18 cellular contexts compared by ENCODE assay signal in the genomic region with DNA sequence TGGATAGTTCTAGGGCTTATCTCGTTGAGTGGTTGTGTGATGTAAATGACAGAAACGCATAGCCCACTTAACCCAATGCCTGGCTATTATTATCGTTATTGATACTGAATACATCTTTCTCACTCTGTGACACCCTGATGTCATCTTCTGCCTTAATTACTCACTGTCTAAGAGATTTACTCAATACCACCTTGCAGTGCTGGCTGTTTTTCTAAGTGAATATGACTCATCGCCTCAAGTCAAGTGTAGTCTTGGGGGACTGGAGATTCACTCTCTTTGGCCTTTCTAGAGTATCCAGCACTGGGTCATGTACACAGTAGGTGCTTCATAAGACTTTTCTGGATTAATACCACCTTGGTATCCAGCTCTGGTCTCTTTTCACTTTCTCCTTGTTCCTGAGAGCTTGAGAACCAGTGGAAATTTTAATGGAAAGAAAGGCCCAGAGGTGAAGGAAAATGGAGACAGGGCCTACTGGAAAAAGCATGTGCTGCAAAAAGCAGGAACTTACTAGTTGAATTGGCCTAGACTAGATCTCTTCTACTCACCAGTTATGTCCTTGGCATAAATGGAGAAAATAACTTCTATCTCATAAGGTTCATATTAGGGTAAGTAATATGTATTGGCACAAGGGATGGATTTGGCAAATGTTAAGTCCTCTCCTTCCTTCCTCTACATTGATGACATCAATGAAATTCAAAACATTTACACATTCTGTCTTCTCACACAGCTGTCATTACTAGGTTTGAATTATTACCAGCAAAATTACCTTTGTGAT.
"Had no signal": no experiment of that assay in that cellular context is flagged by ENCODE, and none has a peak within 500 bp of the region (broad histone marks: within the 10 kb centered on the region; RNA-seq: fewer than 3 reads in every experiment).

No MANE protein-coding gene starts in this region.

- H3K4me3 ChIP-seq: adrenal gland, lung, prostate gland, sigmoid colon, upper lobe of right lung had no signal

- H3K36me3 Mint-ChIP-seq: naive thymus-derived CD8-positive, alpha-beta T cell had no signal

- DNase-seq: activated CD4-positive, alpha-beta T cell treated with anti-CD3 and anti-CD28 coated beads, Interleukin-2, amount 50 U/mL, for 1 hour; activated naive CD4-positive, alpha-beta T cell treated with anti-CD3 and anti-CD28 coated beads, Interleukin-2, amount 50 U/mL, for 16 hours; adrenal gland; central memory CD4-positive, alpha-beta T cell; cortex of kidney; effector CD8-positive, alpha-beta T cell; glutamatergic neuron; left cardiac atrium; naive thymus-derived CD8-positive, alpha-beta T cell; sigmoid colon; stimulated activated CD4-positive, alpha-beta T cell treated with anti-CD3 and anti-CD28 coated beads, Interleukin-12 subunit alpha, Interleukin-12 subunit beta, amount 100 ng/mL, for 4 hours; stimulated activated naive CD4-positive, alpha-beta T cell treated with Interleukin-2 at 50 U/mL for 16 hours; upper lobe of right lung had no signal

- H3K4me1 ChIP-seq: adrenal gland, prostate gland, upper lobe of right lung had no signal

- H3K36me3 ChIP-seq: adrenal gland, prostate gland, sigmoid colon, upper lobe of right lung had no signal

- H3K4me1 Mint-ChIP-seq: naive thymus-derived CD8-positive, alpha-beta T cell had no signal

- H3K27ac Mint-ChIP-seq: T-helper 1 cell treated with Interleukin-12 subunit alpha and Interleukin-12 subunit beta and Interleukin-4 antibody, amounts not matched to agents 30 μg/mL and 1 μg/mL, for 36 hours had no signal

- ATAC-seq: left cardiac atrium; naive thymus-derived CD8-positive, alpha-beta T cell; upper lobe of right lung had no signal

- H3K9me3 ChIP-seq: adrenal gland, prostate gland, sigmoid colon, upper lobe of right lung had no signal

- H3K4me3 Mint-ChIP-seq: naive thymus-derived CD8-positive, alpha-beta T cell; T-helper 1 cell treated with Interleukin-12 subunit alpha and Interleukin-12 subunit beta and Interleukin-4 antibody, amounts not matched to agents 30 μg/mL and 1 μg/mL, for 36 hours had no signal

- H3K9me3 Mint-ChIP-seq: naive thymus-derived CD8-positive, alpha-beta T cell; T-helper 1 cell treated with Interleukin-12 subunit alpha and Interleukin-12 subunit beta and Interleukin-4 antibody, amounts not matched to agents 30 μg/mL and 1 μg/mL, for 36 hours had no signal

- H3K27ac ChIP-seq: adrenal gland, epithelial cell of prostate, prostate gland, upper lobe of right lung had no signal

- FAIRE-seq: TTC549 had no signal

- H3K27me3 ChIP-seq: adrenal gland, sigmoid colon, upper lobe of right lung had no signal
